In genomic region chr14:101706509-101707284, GRCh38 we compare ENCODE assay signal across 8 cellular contexts. TPM values are rescaled to one million over a fixed set of nuclear protein-coding genes. Genes with fewer than 3 reads are reported as not detected.
DNase-seq lines count a peak whose midpoint lies in the region; ATAC-seq and TF ChIP-seq lines count a peak whose summit lies in the region.

No MANE protein-coding gene starts in this region.

- in situ Hi-C loops in IMR-90 (cut with MboI; ENCODE audit: low sequenced_read_pairs), result no loop called here

- H3K9me3 ChIP-seq in IMR-90 (ENCODE audit: control insufficient read depth, insufficient read depth, low read length) (no peaks in the 10 kb centered on the region), spleen (no peaks in the 10 kb centered on the region), Caco-2 (no peaks in the 10 kb centered on the region)

- H3K79me1 ChIP-seq in IMR-90 (ENCODE audit: low read depth in 1 of 2, low read length in 2 of 2), result no peaks in the 10 kb centered on the region

- H3K4me1 ChIP-seq in IMR-90 (ENCODE audit: control insufficient read depth, insufficient read depth, low read length), result 0 out of 2 replicates have a peak, but pooled peaks cover 1% of the 10 kb centered on the region
- peaks cover 19 to 53% (median 31%) of the 10 kb centered on the region in 6 donors for H3K4me1 ChIP-seq in spleen
- 0 out of 2 replicates have a peak, but pooled peaks cover 4% of the 10 kb centered on the region for H3K4me1 ChIP-seq in Caco-2

- H3K18ac ChIP-seq in IMR-90 (ENCODE audit: low read depth, low read length), result no peak overlapping the region

- no peak overlapping the region for H4K5ac ChIP-seq in IMR-90 (ENCODE audit: low read depth, low read length)

- H3K56ac ChIP-seq in IMR-90 (ENCODE audit: extremely low read depth, insufficient read depth, low read length), result no peak overlapping the region

- H3K27ac ChIP-seq in IMR-90 (ENCODE audit: insufficient read depth, low read length) (no peak overlapping the region), spleen (peak overlapping the region; percentile 78 to 91 (median 88))

- H4K91ac ChIP-seq in IMR-90 (ENCODE audit: insufficient read depth, low read depth, low read length), result no peak overlapping the region

- intact Hi-C loops in IMR-90 (cut with micrococcal nuclease) (loop anchor here (1.0 to 2.0 kb wide), 2 partner anchors 258 to 390 kb away; partner anchors contain the start of gene DYNC1H1), spleen (cut with DNase I; ENCODE audit: low total_unique reads) (loop anchor here (10.0 kb wide), 1 partner anchor 258 kb away; the partner anchor contains the start of gene DYNC1H1), Caco-2 (cut with micrococcal nuclease; ENCODE audit: unreplicated experiment) (loop anchor here (1.0 to 5.0 kb wide), 4 partner anchors 54 to 390 kb away; partner anchors contain the start of genes DYNC1H1 and PPP2R5C)

- TF ChIP-seq CTCF in IMR-90 (conservative IDR thresholded peaks at IDR 0.05; ENCODE audit: low read depth, low read length) (no peak), spleen (IDR thresholded peaks at IDR 0.05 in 8 of 11, conservative IDR thresholded peaks at IDR 0.05 in 3 of 11) (no peak), Caco-2 (IDR thresholded peaks at IDR 0.05; ENCODE audit: insufficient read depth in 1 of 2, low read depth in 1 of 2, low read length in 1 of 2, severe bottlenecking in 1 of 2, unreplicated experiment in 1 of 2) (no peak)

- H3K36me3 Mint-ChIP-seq in activated CD8-positive, alpha-beta T cell treated with anti-CD3 and anti-CD28 coated beads, Interleukin-2, amount 10 ng/mL, durations not matched to agents 7 days and 5 days (ENCODE audit: low read depth), result no peaks in the 10 kb centered on the region
- H3K36me3 Mint-ChIP-seq in immature natural killer cell, result peaks cover 0 to 7% (median 0%) of the 10 kb centered on the region in 3 donors
- peaks cover 6% of the 10 kb centered on the region for H3K36me3 Mint-ChIP-seq in Caco-2 (ENCODE audit: insufficient read depth, unreplicated experiment)

- no peaks in the 10 kb centered on the region for H4K20me1 ChIP-seq in IMR-90 (ENCODE audit: insufficient read depth, low read length)

- no peak; the same call in 1 of the 2 replicates for ATAC-seq in IMR-90 (ENCODE audit: low read depth)
- peak; percentile 4 for ATAC-seq in activated CD8-positive, alpha-beta T cell treated with anti-CD3 and anti-CD28 coated beads, Interleukin-2, amount 10 ng/mL, durations not matched to agents 7 days and 5 days
- no peak for ATAC-seq in HG02970 (IDR thresholded peaks at IDR 0.05; ENCODE audit: low FRiP score, unreplicated experiment)

- POLR2A ChIA-PET in IMR-90 (lab: Charles Lee; ENCODE audit: unreplicated experiment), result interaction anchor here (0.6 kb wide), 1 partner anchor 379 kb away, joined by 5 read pairs; no protein-coding TSS in a partner anchor
- POLR2A ChIA-PET in activated CD8-positive, alpha-beta T cell treated with anti-CD3 and anti-CD28 coated beads, Interleukin-2, amount 10 ng/mL, durations not matched to agents 7 days and 5 days (lab: Charles Lee), result interaction anchor here (0.6 to 2.3 kb wide), 15 partner anchors 12 to 315 kb away, joined by 3 to 17 read pairs (median 4); no protein-coding TSS in a partner anchor
- POLR2A ChIA-PET in Caco-2 (lab: Charles Lee), result interaction anchor here (0.5 to 0.7 kb wide), 2 partner anchors 103 to 1416 kb away, joined by 3 to 8 read pairs; no protein-coding TSS in a partner anchor

- H3K4ac ChIP-seq in IMR-90 (ENCODE audit: low read depth, low read length), result no peak overlapping the region

- no peak for DNase-seq in IMR-90
- no peak for DNase-seq in activated CD8-positive, alpha-beta T cell treated with anti-CD3 and anti-CD28 coated beads, Interleukin-2, amount 10 ng/mL, durations not matched to agents 7 days and 5 days
- DNase-seq in immature natural killer cell, result no peak
- DNase-seq in spleen, result no peak
- no peak for DNase-seq in COLO829 (ENCODE audit: low spot score)
- no peak for DNase-seq in DMS53 (lab: John Stamatoyannopoulos, UW)
- no peak for DNase-seq in Caco-2

- H2BK120ac ChIP-seq in IMR-90 (ENCODE audit: low read depth, low read length), result no peak overlapping the region

- H3K4me3 ChIP-seq in IMR-90 (ENCODE audit: insufficient read depth, low read depth, low read length) (no peak overlapping the region), spleen (peak overlapping the region in 2 of 8 donors; percentile 43 to 71), Caco-2 (ENCODE audit: low read depth, low read length) (no peak overlapping the region)

- H2BK15ac ChIP-seq in IMR-90 (ENCODE audit: low read depth, low read length), result no peak overlapping the region

- TF ChIP-seq POLR2A in IMR-90 (IDR thresholded peaks at IDR 0.05; ENCODE audit: low read depth, low read length) (no peak), spleen (IDR thresholded peaks at IDR 0.05) (no peak)

- BruUV-seq in IMR-90 (replicated peaks; lab: Mats Ljungman, UMichigan), result no TSS peak
- BruUV-seq in Caco-2 (replicated peaks; lab: Mats Ljungman, UMichigan), result no TSS peak

- H3K36me3 ChIP-seq in IMR-90 (ENCODE audit: control insufficient read depth, insufficient read depth, low read length), result no peaks in the 10 kb centered on the region
- no peaks in the 10 kb centered on the region for H3K36me3 ChIP-seq in spleen
- no peaks in the 10 kb centered on the region for H3K36me3 ChIP-seq in Caco-2 (ENCODE audit: control insufficient read depth, insufficient read depth, low read length)

- peaks cover 19% of the 10 kb centered on the region for H3K27me3 Mint-ChIP-seq in activated CD8-positive, alpha-beta T cell treated with anti-CD3 and anti-CD28 coated beads, Interleukin-2, amount 10 ng/mL, durations not matched to agents 7 days and 5 days (ENCODE audit: low read depth)
- H3K27me3 Mint-ChIP-seq in immature natural killer cell (ENCODE audit: low read depth in 3 of 3), result peaks cover 20 to 24% (median 23%) of the 10 kb centered on the region in 3 donors
- peaks cover 4% of the 10 kb centered on the region for H3K27me3 Mint-ChIP-seq in Caco-2 (ENCODE audit: insufficient read depth, unreplicated experiment)

- H2AFZ ChIP-seq in IMR-90 (replicated peaks; ENCODE audit: low read length, poor library complexity), result peak overlapping the region; percentile 72

- no peak overlapping the region for H3K23ac ChIP-seq in IMR-90 (ENCODE audit: low read depth, low read length)

- H3K4me3 Mint-ChIP-seq in activated CD8-positive, alpha-beta T cell treated with anti-CD3 and anti-CD28 coated beads, Interleukin-2, amount 10 ng/mL, durations not matched to agents 7 days and 5 days, result no peak overlapping the region
- H3K4me3 Mint-ChIP-seq in immature natural killer cell (peak overlapping the region; percentile 19 to 79 (median 58)), Caco-2 (ENCODE audit: unreplicated experiment) (no peak overlapping the region)

- H3K4me2 ChIP-seq in IMR-90 (ENCODE audit: low read depth, low read length), result no peak overlapping the region

- peak overlapping the region; percentile 73 for H3K27ac Mint-ChIP-seq in activated CD8-positive, alpha-beta T cell treated with anti-CD3 and anti-CD28 coated beads, Interleukin-2, amount 10 ng/mL, durations not matched to agents 7 days and 5 days
- peak overlapping the region; percentile 91 to 95 (median 94) for H3K27ac Mint-ChIP-seq in immature natural killer cell
- no peak overlapping the region for H3K27ac Mint-ChIP-seq in Caco-2 (ENCODE audit: unreplicated experiment)

- peaks cover 22% of the 10 kb centered on the region for H3K27me3 ChIP-seq in IMR-90 (ENCODE audit: control insufficient read depth, insufficient read depth, low read length)
- peaks cover 0 to 16% (median 0%) of the 10 kb centered on the region in 7 donors for H3K27me3 ChIP-seq in spleen (replicated peaks in 1 of 7)
- H3K27me3 ChIP-seq in Caco-2 (replicated peaks; ENCODE audit: control insufficient read depth, insufficient read depth, low read length), result no peaks in the 10 kb centered on the region

- CTCF ChIA-PET in IMR-90 (lab: Yijun Ruan, JAX), result interaction anchor here (0.5 to 1.3 kb wide), 4 partner anchors 12 to 303 kb away, joined by 3 to 5 read pairs (median 4); no protein-coding TSS in a partner anchor
- CTCF ChIA-PET in activated CD8-positive, alpha-beta T cell treated with anti-CD3 and anti-CD28 coated beads, Interleukin-2, amount 10 ng/mL, durations not matched to agents 7 days and 5 days (lab: Charles Lee), result interaction anchor here (0.6 to 3.8 kb wide), 53 partner anchors 10 to 610 kb away, joined by 3 to 55 read pairs (median 4); partner anchors contain the start of gene PPP2R5C
- CTCF ChIA-PET in Caco-2 (lab: Charles Lee), result interaction anchor here (0.6 to 1.2 kb wide), 11 partner anchors 10 to 390 kb away, joined by 3 to 17 read pairs (median 3); no protein-coding TSS in a partner anchor

- TF ChIP-seq RAD21 in IMR-90 (IDR thresholded peaks at IDR 0.05; ENCODE audit: low read length), result no peak

- H3K9me1 ChIP-seq in IMR-90 (ENCODE audit: insufficient read depth, low read length), result no peaks in the 10 kb centered on the region

- H2BK5ac ChIP-seq in IMR-90 (ENCODE audit: low read depth, low read length, poor library complexity, severe bottlenecking), result no peak overlapping the region

- no peak overlapping the region for H2AK9ac ChIP-seq in IMR-90 (replicated peaks; ENCODE audit: low read depth, low read length, poor library complexity)

- no peak overlapping the region for H4K8ac ChIP-seq in IMR-90 (ENCODE audit: low read depth in 2 of 2, low read length in 2 of 2)

- H3K9me3 Mint-ChIP-seq in activated CD8-positive, alpha-beta T cell treated with anti-CD3 and anti-CD28 coated beads, Interleukin-2, amount 10 ng/mL, durations not matched to agents 7 days and 5 days (ENCODE audit: insufficient read depth), result no peaks in the 10 kb centered on the region
- H3K9me3 Mint-ChIP-seq in immature natural killer cell (peaks cover 0 to 7% (median 5%) of the 10 kb centered on the region in 6 donors), Caco-2 (ENCODE audit: unreplicated experiment) (no peaks in the 10 kb centered on the region)

- dilution Hi-C loops in IMR-90 (cut with HindIII; ENCODE audit: low sequenced_read_pairs, unreplicated experiment), result no loop called here

- 73% methylated on average over 7 of the region's 22 CpGs; no CpG with 5 or more reads in 1 of the 2 experiments for whole genome bisulfite sequencing in IMR-90 (ENCODE audit: extremely low coverage in 2 of 2, insufficient read length in 1 of 2), 2 experiments
- WGBS in spleen, 5 donors, result 71 to 82% (median 76%) methylated on average over 11 to 22 of the region's 22 CpGs

- H3K9ac ChIP-seq in IMR-90 (ENCODE audit: low read depth, low read length), result no peak overlapping the region

- H2BK20ac ChIP-seq in IMR-90 (ENCODE audit: low read depth, low read length), result no peak overlapping the region

- no peak overlapping the region for H2AK5ac ChIP-seq in IMR-90 (ENCODE audit: low read depth, low read length)

- peaks cover 33% of the 10 kb centered on the region for H3K4me1 Mint-ChIP-seq in activated CD8-positive, alpha-beta T cell treated with anti-CD3 and anti-CD28 coated beads, Interleukin-2, amount 10 ng/mL, durations not matched to agents 7 days and 5 days (ENCODE audit: low read depth)
- H3K4me1 Mint-ChIP-seq in immature natural killer cell, result peaks cover 58 to 59% of the 10 kb centered on the region in 2 donors
- H3K4me1 Mint-ChIP-seq in Caco-2 (ENCODE audit: low read depth, unreplicated experiment), result no peaks in the 10 kb centered on the region

- no peak overlapping the region for H3K14ac ChIP-seq in IMR-90 (replicated peaks; ENCODE audit: low read depth, low read length)

RNA-seq across cellular contexts. Expression of gene PPP2R5C, which starts 54.8 kb away (rescaled TPM):
- total RNA-seq in IMR-90 (2012; rRNA removed) (78.7 and 107 TPM in 2 replicates), spleen (100 to 1,000 TPM; 193 to 322 (median 219) TPM), Caco-2 (2022) (86.8 and 97.5 TPM in 2 replicates)
- polyA plus RNA-seq in IMR-90 (2012; rRNA removed) (56.7 and 65.9 TPM in 2 replicates), immature natural killer cell (100 to 1,000 TPM; 214 to 250 (median 236) TPM), spleen (10 to 100 TPM; 80.8 to 95.3 (median 84.4) TPM)
- 15.8 and 38.8 TPM in 2 replicates for polyA plus RNA-seq in IMR-90 (2012; cell fraction: cytosol; rRNA removed)
- 29.0 and 68.7 TPM in 2 replicates for polyA plus RNA-seq in IMR-90 (2012; cell fraction: nucleus; rRNA removed; ENCODE audit: low replicate concordance)
- 100 to 1,000 TPM; 218 to 223 TPM for total RNA-seq in activated CD8-positive, alpha-beta T cell treated with anti-CD3 and anti-CD28 coated beads, Interleukin-2, amount 10 ng/mL, durations not matched to agents 7 days and 5 days

Comparison
In these comparisons a context has a peak if more than half of its experiments do, and no peak if none do; other contexts are left out.
1. H3K4me3 Mint-ChIP-seq: peak in immature natural killer cell (5 of 5); none in activated CD8-positive, alpha-beta T cell treated with anti-CD3 and anti-CD28 coated beads, Interleukin-2, amount 10 ng/mL, durations not matched to agents 7 days and 5 days (single experiment) and Caco-2 (single experiment).